ENCODE assay signal across 8 cellular contexts in the genomic region with DNA sequence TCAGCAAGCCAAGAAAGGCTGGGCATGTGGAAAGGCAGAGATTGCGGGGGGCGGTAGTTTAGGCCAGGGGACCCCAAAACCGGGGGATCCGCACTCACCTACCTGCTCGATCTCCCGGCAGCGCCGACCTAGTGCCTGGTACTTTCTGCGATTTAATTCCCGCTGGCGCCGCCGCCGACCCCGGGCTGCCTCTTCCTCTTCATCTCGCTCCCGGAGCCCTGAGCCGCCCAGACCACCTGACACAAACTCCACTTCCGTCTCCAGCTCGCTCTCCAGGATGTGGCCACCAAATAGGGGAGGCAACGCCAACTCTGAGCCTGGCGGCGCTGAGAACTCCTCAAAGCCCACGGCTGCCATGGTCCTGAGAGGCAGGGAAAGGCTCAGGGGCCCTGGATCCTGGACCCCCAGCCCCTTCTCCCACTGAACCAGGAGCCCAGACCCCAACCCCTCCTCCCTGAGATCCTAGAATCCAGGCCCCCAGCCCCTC. TPM values are rescaled to one million over a fixed set of nuclear protein-coding genes. Genes with fewer than 3 reads are reported as not detected.
DNase-seq lines count a peak whose midpoint lies in the region; ATAC-seq and TF ChIP-seq lines count a peak whose summit lies in the region.

No MANE protein-coding gene starts in this region.

- H3K4me3 Mint-ChIP-seq in naive B cell: peak overlapping the region; percentile 85 to 99 (median 94)

- no peaks in the 10 kb centered on the region for H3K9me3 ChIP-seq in upper lobe of right lung

- H3K4me3 ChIP-seq in upper lobe of right lung: peak overlapping the region; percentile 97

- ATAC-seq in esophagus mucosa: peak; percentile 42
- ATAC-seq in naive B cell (ENCODE audit: low read depth in 2 of 2): no peak
- ATAC-seq in upper lobe of right lung: peak; percentile 62

- H3K36me3 ChIP-seq in upper lobe of right lung: peaks cover 37% of the 10 kb centered on the region

- no peaks in the 10 kb centered on the region for H3K9me3 Mint-ChIP-seq in naive B cell

- H3K4me1 ChIP-seq in upper lobe of right lung: peaks cover 22% of the 10 kb centered on the region

- H3K36me3 Mint-ChIP-seq in naive B cell: peaks cover 4 to 22% of the 10 kb centered on the region in 2 donors

- H3K27me3 Mint-ChIP-seq in naive B cell: no peaks in the 10 kb centered on the region

- TF ChIP-seq CTCF in upper lobe of right lung (IDR thresholded peaks at IDR 0.05): no peak

- peak overlapping the region; percentile 90 for H3K27ac ChIP-seq in upper lobe of right lung

- H3K4me1 Mint-ChIP-seq in naive B cell: peaks cover 43 to 53% (median 48%) of the 10 kb centered on the region in 3 donors

- H3K27me3 ChIP-seq in upper lobe of right lung: no peaks in the 10 kb centered on the region

- DNase-seq in NCI-H1105 treated with DMSO at 0.1 percent for 48 hours (lab: John Stamatoyannopoulos, UW) (peak; percentile 19), activated T-cell treated with anti-CD3 and anti-CD28 coated beads for 48 hours (ENCODE audit: low read depth) (peak; percentile 46), naive B cell (no peak), upper lobe of right lung (peak; percentile 76), AG08396 (ENCODE audit: low spot score) (no peak), NCI-H446 (lab: John Stamatoyannopoulos, UW) (no peak)

- H3K27ac Mint-ChIP-seq in naive B cell: peak overlapping the region in 4 of 6 donors; percentile 50 to 90 (median 62)

- intact Hi-C loops in upper lobe of right lung (cut with DNase I): no loop called here

- TF ChIP-seq POLR2A in GM10847 (IDR thresholded peaks at IDR 0.05; ENCODE audit: extremely low read depth, insufficient read length): peak; percentile 39

RNA-seq across cellular contexts. Expression of a gene that starts 1.1 kb away (rescaled TPM):
- total RNA-seq in esophagus mucosa: 8.8 TPM
- 10 to 100 TPM in 2 of 6 donors, 1 to 10 TPM in 4; 7.2 to 11.6 (median 9.2) TPM for polyA plus RNA-seq in naive B cell (ENCODE audit: low read depth in 6 of 6)
- total RNA-seq in upper lobe of right lung: 19.5 TPM

RNA-seq across cellular contexts. Expression of a gene that starts 1.2 kb away (rescaled TPM):
- total RNA-seq in esophagus mucosa: 34.3 TPM
- polyA plus RNA-seq in naive B cell (ENCODE audit: low read depth in 6 of 6): 10 to 100 TPM; 59.3 to 83.7 (median 62.6) TPM
- total RNA-seq in upper lobe of right lung: 44.9 TPM

RNA-seq across cellular contexts. Expression of a gene that starts 11.7 kb away (rescaled TPM):
- total RNA-seq in esophagus mucosa (104 TPM), upper lobe of right lung (115 TPM)
- polyA plus RNA-seq in naive B cell (ENCODE audit: low read depth in 6 of 6): 100 to 1,000 TPM; 288 to 486 (median 357) TPM

RNA-seq across cellular contexts. Expression of a gene that starts 13.8 kb away (rescaled TPM):
- total RNA-seq in esophagus mucosa (0.40 TPM), upper lobe of right lung (59.5 TPM)
- polyA plus RNA-seq in naive B cell (ENCODE audit: low read depth in 6 of 6): under 1 TPM in 1 of 6 donors, not detected in 5; 0.73 TPM

RNA-seq across cellular contexts. Expression of a gene that starts 23.2 kb away (rescaled TPM):
- 31.7 TPM for total RNA-seq in esophagus mucosa
- 10 to 100 TPM in 1 of 6 donors, 1 to 10 TPM in 5; 2.7 to 12.9 (median 6.9) TPM for polyA plus RNA-seq in naive B cell (ENCODE audit: low read depth in 6 of 6)
- 39.4 TPM for total RNA-seq in upper lobe of right lung

Comparison
In these comparisons a context has a peak if more than half of its experiments do, and no peak if none do; other contexts are left out.
1. DNase-seq: peak in NCI-H1105 treated with DMSO at 0.1 percent for 48 hours (single experiment), activated T-cell treated with anti-CD3 and anti-CD28 coated beads for 48 hours (single experiment) and upper lobe of right lung (single experiment); none in naive B cell (single experiment), AG08396 (single experiment) and NCI-H446 (0 of 2).
2. ATAC-seq: peak in esophagus mucosa (single experiment) and upper lobe of right lung (single experiment); none in naive B cell (0 of 2).